10 cellular contexts compared by ENCODE assay signal in the genomic region with DNA sequence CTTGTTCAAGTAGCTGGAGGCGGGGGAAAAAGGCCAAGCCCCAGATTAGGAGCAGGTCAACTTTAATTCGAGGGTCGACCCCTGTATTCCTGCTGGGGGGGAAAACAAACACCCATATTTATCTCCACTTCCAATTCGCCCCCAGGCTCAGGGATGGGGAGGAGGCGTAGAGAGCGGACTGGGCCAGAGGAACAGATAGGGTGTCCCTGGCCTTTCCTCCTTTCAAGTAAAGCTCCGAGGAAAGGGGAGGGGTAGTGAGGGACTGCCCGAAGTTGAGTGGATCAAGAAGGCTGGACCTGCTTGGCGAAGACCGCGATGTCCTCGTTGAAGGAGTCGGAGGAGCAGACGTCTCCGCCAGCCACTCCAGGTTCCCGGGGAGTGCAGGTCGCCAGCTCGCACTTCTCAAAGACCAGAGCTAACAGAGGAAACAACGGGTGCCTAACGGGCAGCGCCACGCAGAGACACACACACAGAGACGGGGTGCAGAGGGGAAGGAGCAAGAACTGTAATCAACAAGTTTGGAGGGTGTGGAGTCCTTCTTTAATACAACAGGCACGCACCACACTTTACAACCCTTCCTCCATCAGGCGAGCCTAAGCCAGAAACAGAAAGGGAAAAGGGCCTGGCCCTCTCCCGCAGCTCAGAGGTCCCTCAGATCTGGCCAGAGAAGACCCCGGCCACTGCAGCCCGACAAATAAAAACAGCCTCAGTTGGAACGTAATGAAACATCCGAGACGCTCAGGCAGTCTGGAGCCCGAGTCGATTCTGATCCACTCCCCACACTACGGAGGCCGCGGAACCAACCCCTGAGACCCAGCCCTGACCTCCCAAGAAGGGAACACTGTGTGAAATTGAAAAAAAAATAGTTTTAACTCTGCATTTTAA. TPM values are rescaled to one million over a fixed set of nuclear protein-coding genes. Genes with fewer than 3 reads are reported as not detected.
DNase-seq lines count a peak whose midpoint lies in the region; ATAC-seq, FAIRE-seq and TF ChIP-seq lines count a peak whose summit lies in the region.
"Had no signal": no experiment of that assay in that cellular context is flagged by ENCODE, and none has a peak within 500 bp of the region (broad histone marks: within the 10 kb centered on the region; RNA-seq: fewer than 3 reads in every experiment).

No MANE protein-coding gene starts in this region.

- no peak overlapping the region for H3K14ac ChIP-seq in H1 (ENCODE audit: insufficient read length)

- H3K23me2 ChIP-seq in H1 (ENCODE audit: low read depth, low read length) = peaks cover 31% of the 10 kb centered on the region

- TF ChIP-seq POLR2A in H1 (IDR thresholded peaks at IDR 0.05; ENCODE audit: control extremely low read depth in 1 of 2, low read depth in 2 of 2, low read length in 2 of 2) = no peak
- TF ChIP-seq POLR2A in transverse colon (IDR thresholded peaks at IDR 0.05) = no peak

- no peak overlapping the region for H4K8ac ChIP-seq in H1 (ENCODE audit: extremely low read depth, insufficient read depth, low read length)

- H2BK5ac ChIP-seq in H1 (ENCODE audit: low read depth, low read length) = peak overlapping the region; percentile 46; the same call in 1 of the 2 replicates

- DNase-seq in SK-N-SH (peak; percentile 51), H1 (ENCODE audit: low read depth in 1 of 2, low spot score in 2 of 2) (peak in 1 of 2 experiments; percentile 71), lower lobe of right lung (no peak), transverse colon (no peak)
- DNase-seq in activated CD4-positive, alpha-beta T cell treated with anti-CD3 and anti-CD28 coated beads, Interleukin-2, amount 50 U/mL, for 1 hour = no peak

- peak overlapping the region; percentile 51; the same call in 1 of the 2 replicates for H3K18ac ChIP-seq in H1 (ENCODE audit: extremely low read depth, low read length)

- 22% methylated on average over 36 of the region's 36 CpGs for WGBS in SK-N-SH (ENCODE audit: low lambda C conversion rate)
- WGBS in H1 (ENCODE audit: extremely low coverage in 1 of 2, insufficient coverage in 1 of 2, insufficient read length in 1 of 2, insufficient replicate concordance in 2 of 2, low coverage in 1 of 2, low lambda C conversion rate in 2 of 2, missing lambda C conversion rate in 1 of 2), 2 experiments = 1% methylated on average over 32 of the region's 36 CpGs; no CpG with 5 or more reads in 1 of the 2 experiments
- 26 to 29% methylated on average over 10 to 36 of the region's 36 CpGs for WGBS in transverse colon (ENCODE audit: low coverage in 1 of 2), 2 donors

- ATAC-seq in SK-N-SH treated with all-trans-retinoic acid at 6 μM for 48 hours (no peak), lower lobe of right lung (no peak), GM18519 (IDR thresholded peaks at IDR 0.05; ENCODE audit: low FRiP score, unreplicated experiment) (no peak), GM19324 (IDR thresholded peaks at IDR 0.05; ENCODE audit: low FRiP score, unreplicated experiment) (no peak)

- H3K23ac ChIP-seq in H1 (ENCODE audit: insufficient read length) = no peak overlapping the region

- H4K5ac ChIP-seq in H1 (ENCODE audit: insufficient read length, low read depth, low read length) = no peak overlapping the region

- H3K4me3 ChIP-seq in SK-N-SH (ENCODE audit: low read depth in 2 of 2, low read length in 1 of 2) (peak overlapping the region; percentile 74 to 92), H1 (ENCODE audit: extremely low read depth in 1 of 4, insufficient read depth in 2 of 4, low read depth in 3 of 4, low read length in 4 of 4) (peak overlapping the region; percentile 30 to 79 (median 47); a peak in 7 of 8 replicates), lower lobe of right lung (peak overlapping the region; percentile 56), transverse colon (peak overlapping the region; percentile 48 to 72 (median 70))

- POLR2A ChIA-PET in SK-N-SH (lab: Yijun Ruan, JAX) (interaction anchor here (0.6 to 3.1 kb wide), 15 partner anchors 10 to 1632 kb away, joined by 3 to 23 read pairs (median 4); no protein-coding TSS in a partner anchor), H1 (lab: Charles Lee; ENCODE audit: partially characterized antibody) (interaction anchor here (0.8 to 2.7 kb wide), 10 partner anchors 9 to 217 kb away, joined by 3 to 12 read pairs (median 5); no protein-coding TSS in a partner anchor)

- peaks cover 94% of the 10 kb centered on the region for H3K79me2 ChIP-seq in SK-N-SH (ENCODE audit: insufficient read depth)
- no peaks in the 10 kb centered on the region for H3K79me2 ChIP-seq in H1 (ENCODE audit: control insufficient read depth in 1 of 2, insufficient read depth in 2 of 2, low read length in 2 of 2)

- in situ Hi-C loops in transverse colon (cut with MboI; ENCODE audit: low pct_ligation_motif_present in 1 of 4, low pct_unique_long_range_greater_than_20kb in 1 of 4, low sequenced_read_pairs in 3 of 4) = no loop called here

- H3K27me3 ChIP-seq in SK-N-SH (ENCODE audit: insufficient read depth) = no peaks in the 10 kb centered on the region
- peaks cover 32 to 73% (median 62%) of the 10 kb centered on the region in 4 experiments for H3K27me3 ChIP-seq in H1 (replicated peaks in 1 of 4; ENCODE audit: control insufficient read depth in 3 of 4, extremely low read depth in 1 of 4, insufficient read depth in 3 of 4, low read length in 3 of 4)
- peaks cover 6% of the 10 kb centered on the region for H3K27me3 ChIP-seq in lower lobe of right lung (ENCODE audit: low read depth)
- peaks cover 81% of the 10 kb centered on the region for H3K27me3 ChIP-seq in transverse colon

- H2BK15ac ChIP-seq in H1 (ENCODE audit: low read length) = peak overlapping the region; percentile 61; the same call in 1 of the 2 replicates

- peaks cover 42 to 61% of the 10 kb centered on the region in 2 experiments for H3K36me3 ChIP-seq in SK-N-SH (replicated peaks in 1 of 2; ENCODE audit: control insufficient read depth in 1 of 2, insufficient read depth in 2 of 2, low read length in 1 of 2)
- no peaks in the 10 kb centered on the region for H3K36me3 ChIP-seq in H1 (ENCODE audit: control insufficient read depth in 2 of 4, insufficient read depth in 4 of 4, low read length in 3 of 4)
- H3K36me3 ChIP-seq in lower lobe of right lung = no peaks in the 10 kb centered on the region
- no peaks in the 10 kb centered on the region for H3K36me3 ChIP-seq in transverse colon

- H2AK5ac ChIP-seq in H1 (ENCODE audit: low read depth, low read length) = no peak overlapping the region

- peak overlapping the region; percentile 91 for H3K4me2 ChIP-seq in SK-N-SH
- H3K4me2 ChIP-seq in H1 (ENCODE audit: insufficient read depth in 1 of 2, low read depth in 2 of 2, low read length in 2 of 2) = peak overlapping the region; percentile 81 to 92

- no peaks in the 10 kb centered on the region for H3K9me3 ChIP-seq in SK-N-SH
- no peaks in the 10 kb centered on the region for H3K9me3 ChIP-seq in H1 (ENCODE audit: insufficient read depth in 2 of 2, low read depth in 1 of 2, low read length in 1 of 2)
- no peaks in the 10 kb centered on the region for H3K9me3 ChIP-seq in lower lobe of right lung
- no peaks in the 10 kb centered on the region for H3K9me3 ChIP-seq in transverse colon

- TF ChIP-seq EP300 in SK-N-SH (IDR thresholded peaks at IDR 0.05; ENCODE audit: borderline replicate concordance in 1 of 2, low read depth in 1 of 2, low read length in 1 of 2) (no peak), H1 (IDR thresholded peaks at IDR 0.05; ENCODE audit: borderline replicate concordance in 1 of 2, low read depth in 2 of 2, low read length in 2 of 2) (no peak), transverse colon (IDR thresholded peaks at IDR 0.05; ENCODE audit: low read depth) (no peak)

- no peaks in the 10 kb centered on the region for H3K9me2 ChIP-seq in SK-N-SH

- no peak for TF ChIP-seq CTCF in SK-N-SH (IDR thresholded peaks at IDR 0.05)
- no peak for TF ChIP-seq CTCF in H1 (IDR thresholded peaks at IDR 0.05; ENCODE audit: control extremely low read depth in 1 of 3, insufficient read depth in 1 of 3, low read depth in 1 of 3, low read length in 3 of 3)
- no peak for TF ChIP-seq CTCF in lower lobe of right lung (IDR thresholded peaks at IDR 0.05)
- no peak for TF ChIP-seq CTCF in transverse colon (IDR thresholded peaks at IDR 0.05)

- TF ChIP-seq RAD21 in SK-N-SH (IDR thresholded peaks at IDR 0.05; ENCODE audit: low read length) (no peak), H1 (IDR thresholded peaks at IDR 0.05 in 1 of 2, conservative IDR thresholded peaks at IDR 0.05 in 1 of 2; ENCODE audit: low read depth in 2 of 2, low read length in 2 of 2) (no peak; a peak in 1 of 4 replicates)

- H3K9ac ChIP-seq in SK-N-SH = peak overlapping the region; percentile 98
- H3K9ac ChIP-seq in H1 (replicated peaks in 1 of 4; ENCODE audit: extremely low read depth in 1 of 4, low read depth in 3 of 4, low read length in 3 of 4) = no peak overlapping the region

- no peak overlapping the region for H3K4ac ChIP-seq in H1 (replicated peaks; ENCODE audit: insufficient read length, low read depth, low read length)

- H4K91ac ChIP-seq in H1 (replicated peaks; ENCODE audit: insufficient read length, low read length) = no peak overlapping the region

- no peak overlapping the region for H3K56ac ChIP-seq in H1 (replicated peaks; ENCODE audit: insufficient read length, low read depth, low read length)

- peak overlapping the region; percentile 97 for H2BK20ac ChIP-seq in H1 (ENCODE audit: low read length)

- peak overlapping the region; percentile 91; the same call in 1 of the 2 replicates for H2BK12ac ChIP-seq in H1 (ENCODE audit: low read depth, low read length)

- H3K4me1 ChIP-seq in SK-N-SH (ENCODE audit: control insufficient read depth in 1 of 2, insufficient read depth in 2 of 2, low read depth in 1 of 2, low read length in 1 of 2) (peaks cover 0 to 1% of the 10 kb centered on the region in 2 experiments; a peak in 2 of 4 replicates), H1 (replicated peaks in 1 of 4; ENCODE audit: control insufficient read depth in 3 of 4, insufficient read depth in 4 of 4, low read length in 3 of 4) (peaks cover 11 to 45% (median 29%) of the 10 kb centered on the region in 4 experiments), lower lobe of right lung (no peaks in the 10 kb centered on the region), transverse colon (peaks cover 0 to 17% (median 2%) of the 10 kb centered on the region in 4 donors)

- H2AFZ ChIP-seq in SK-N-SH (ENCODE audit: low read depth) (no peak overlapping the region), H1 (ENCODE audit: low read length) (0 out of 2 replicates have a peak overlapping the region, but pooled peaks have one; percentile 0)

- H3K79me1 ChIP-seq in H1 (ENCODE audit: low read depth, low read length) = no peaks in the 10 kb centered on the region

- H2BK120ac ChIP-seq in H1 (replicated peaks; ENCODE audit: low read depth, low read length) = peak overlapping the region; percentile 27

- H3F3A ChIP-seq in SK-N-SH (replicated peaks; ENCODE audit: insufficient read depth) = peaks cover 37% of the 10 kb centered on the region

- H3K27ac ChIP-seq in SK-N-SH (ENCODE audit: low read depth in 2 of 2, low read length in 1 of 2) = peak overlapping the region; percentile 93 to 99
- H3K27ac ChIP-seq in H1 (ENCODE audit: low read depth, low read length) = no peak overlapping the region
- H3K27ac ChIP-seq in lower lobe of right lung = peak overlapping the region; percentile 74
- H3K27ac ChIP-seq in transverse colon = peak overlapping the region; percentile 82 to 98 (median 90)

- FAIRE-seq in H1 (lab: Jason Lieb, UNC) = no peak
- FAIRE-seq: A204.1, endometrium had no signal

- H4K20me1 ChIP-seq in SK-N-SH (ENCODE audit: insufficient read depth) (peaks cover 7% of the 10 kb centered on the region; the same call in 1 of the 2 replicates), H1 (replicated peaks in 1 of 2; ENCODE audit: control insufficient read depth in 1 of 2, insufficient read depth in 2 of 2, low read length in 2 of 2) (peaks cover 0 to 2% of the 10 kb centered on the region in 2 experiments)

- CTCF ChIA-PET in SK-N-SH (lab: Yijun Ruan, JAX) (interaction anchor here (0.8 to 5.1 kb wide), 11 partner anchors 9 to 795 kb away, joined by 3 to 38 read pairs (median 3); no protein-coding TSS in a partner anchor), H1 (lab: Charles Lee; ENCODE audit: partially characterized antibody) (interaction anchor here (0.5 to 3.8 kb wide), 11 partner anchors 12 to 227 kb away, joined by 3 to 23 read pairs (median 3); no protein-coding TSS in a partner anchor)

- intact Hi-C loops in lower lobe of right lung (cut with DNase I) (loop anchor here (5.0 kb wide), 1 partner anchor 49 kb away; no protein-coding TSS in a partner anchor), transverse colon (cut with DNase I; ENCODE audit: low total_unique reads) (loop anchor here (5.0 kb wide), 2 partner anchors 36 to 209 kb away; no protein-coding TSS in a partner anchor)

RNA-seq across cellular contexts. Expression of a gene that starts 4.1 kb away (rescaled TPM):
- polyA plus RNA-seq in SK-N-SH (2012; rRNA removed) (120 and 146 TPM in 2 replicates), H1 (2011; rRNA removed) (1.2 and 1.3 TPM in 2 replicates)
- 113 and 133 TPM in 2 replicates for polyA plus RNA-seq in SK-N-SH (2012; cell fraction: cytosol; rRNA removed)
- polyA plus RNA-seq in SK-N-SH (2012; cell fraction: nucleus; rRNA removed) = 253 and 311 TPM in 2 replicates
- total RNA-seq in H1 (2021; fragmentation: NEBNext Ultra II Directional; extraction: Animal tissue kit (Norgen Biotek cat#: 25700)) = 0.22 and 0.65 TPM in 2 replicates
- polyA plus RNA-seq in H1 (2011; cell fraction: cytosol; rRNA removed) = 0.41 TPM
- 2.1 TPM for polyA plus RNA-seq in H1 (2011; cell fraction: nucleus; rRNA removed)
- 0.25 to 1.9 TPM (median 0.37 TPM) in 4 replicates for polyA plus RNA-seq in H1 (2012, experiment 1 of 2)
- 0.08 TPM for polyA plus RNA-seq in H1 (2012, experiment 2 of 2)
- 0.16 TPM for polyA plus RNA-seq in H1 (2013, experiment 1 of 2)
- 0.24 TPM for polyA plus RNA-seq in H1 (2013, experiment 2 of 2)
- polyA minus RNA-seq in H1 (2011; rRNA and poly(A)+ RNA removed) = 0.88 and 2.0 TPM in 2 replicates
- polyA minus RNA-seq in H1 (2011; cell fraction: cytosol; rRNA and poly(A)+ RNA removed) = not detected
- polyA minus RNA-seq in H1 (2011; cell fraction: nucleus; rRNA and poly(A)+ RNA removed) = 4.5 TPM
- total RNA-seq in lower lobe of right lung (20.7 TPM), transverse colon (10 to 100 TPM; 16.5 to 43.4 (median 32.7) TPM)

Comparison
In these comparisons a context has a peak if more than half of its experiments do, and no peak if none do; other contexts are left out.
1. RNA of a gene that starts 4.1 kb away (total RNA-seq): 16.5 to 43.4 TPM in transverse colon and 20.7 TPM in lower lobe of right lung (single experiment); 0.22 to 0.65 TPM in H1; every median in the first group is over 10 times any median in the second.
2. Peak in every context shown above with its lines, with median percentiles within 50 percentile points of each other: H3K4me3 ChIP-seq.